25 cellular contexts compared by ENCODE assay signal in the genomic region with DNA sequence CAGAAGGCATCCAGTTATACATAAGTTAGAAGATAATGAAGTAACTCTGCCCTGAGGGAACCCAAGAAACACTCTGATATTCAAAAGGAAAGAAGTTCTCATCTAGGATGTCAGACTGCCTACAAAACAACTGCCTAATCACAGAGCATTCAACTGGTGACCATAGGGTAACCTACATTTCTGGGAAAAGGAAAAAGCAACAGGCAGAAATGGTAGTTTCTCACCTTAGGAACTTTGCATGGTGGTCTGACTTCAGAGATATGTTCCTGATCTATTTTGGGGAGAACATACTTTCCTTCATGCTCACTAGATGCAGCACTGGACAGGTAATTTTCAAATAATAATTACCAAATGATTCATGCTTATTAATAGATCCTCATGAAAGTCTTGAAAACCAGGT. TPM values are rescaled to one million over a fixed set of nuclear protein-coding genes. Genes with fewer than 3 reads are reported as not detected.
"Had no signal": no experiment of that assay in that cellular context is flagged by ENCODE, and none has a peak within 500 bp of the region (broad histone marks: within the 10 kb centered on the region; RNA-seq: fewer than 3 reads in every experiment).

No MANE protein-coding gene starts in this region.

- H3K9me3 ChIP-seq: gastrocnemius medialis, ovary, thyroid gland had no signal

- H3K4me3 ChIP-seq: gastrocnemius medialis, ovary, skin epidermis, thyroid gland had no signal

- H3K27ac ChIP-seq: gastrocnemius medialis, ovary, skin epidermis, thyroid gland had no signal

- ATAC-seq: gastrocnemius medialis; left cardiac atrium; left ventricle myocardium superior; naive thymus-derived CD4-positive, alpha-beta T cell; sciatic nerve; stimulated activated effector memory CD8-positive, alpha-beta T cell treated with anti-CD3 and anti-CD28 coated beads, Interleukin-12 subunit alpha, Interleukin-12 subunit beta, amount 100 ng/mL, for 72 hours had no signal

- H3K4me1 ChIP-seq: gastrocnemius medialis, thyroid gland had no signal

- DNase-seq: activated CD4-positive, alpha-beta T cell treated with anti-CD3 and anti-CD28 coated beads for 48 hours; activated CD4-positive, alpha-beta T cell treated with anti-CD3 and anti-CD28 coated beads, Interleukin-2, amount 50 U/mL, for 48 hours; activated CD8-positive, alpha-beta memory T cell treated with anti-CD3 and anti-CD28 coated beads for 24 hours; activated effector memory CD4-positive, alpha-beta T cell treated with Interleukin-2 at 50 U/mL for 16 hours; activated naive CD4-positive, alpha-beta T cell treated with Interleukin-2 at 50 U/mL for 16 hours; amygdala; effector CD8-positive, alpha-beta T cell; gastrocnemius medialis; glutamatergic neuron; left cardiac atrium; left ventricle myocardium superior; mammary epithelial cell; midbrain; naive thymus-derived CD4-positive, alpha-beta T cell; ovary; stimulated activated CD4-positive, alpha-beta T cell treated with anti-CD3 and anti-CD28 coated beads, Interleukin-4, amount 100 ng/mL, for 24 hours; T-helper 1 cell; thyroid gland had no signal

- H3K27me3 ChIP-seq: gastrocnemius medialis, ovary, thyroid gland had no signal

- H3K36me3 ChIP-seq: gastrocnemius medialis, ovary, thyroid gland had no signal

- FAIRE-seq: colon, endometrium had no signal

RNA-seq across cellular contexts. Expression of gene RNF43, which starts 16.5 kb away (rescaled TPM):
- total RNA-seq: dermis microvascular lymphatic vessel endothelial cell had no signal
- polyA plus RNA-seq: neural cell had no signal
